ENCODE assay signal across 16 cellular contexts in genomic region chr13:109160357-109160756, GRCh38.
DNase-seq lines count a peak whose midpoint lies in the region; ATAC-seq and TF ChIP-seq lines count a peak whose summit lies in the region.
"Had no signal": no experiment of that assay in that cellular context is flagged by ENCODE, and none has a peak within 500 bp of the region (broad histone marks: within the 10 kb centered on the region; RNA-seq: fewer than 3 reads in every experiment).

No MANE protein-coding gene starts in this region.

- POLR2A ChIA-PET in activated B cell treated with CpG ODN at 0.5 μM for 24 hours (lab: Charles Lee) = no interaction called here

- intact Hi-C loops in activated B cell treated with CpG ODN at 0.5 μM for 24 hours (cut with micrococcal nuclease) = loop anchor here (5.0 kb wide), 1 partner anchor 57 kb away; no protein-coding TSS in a partner anchor

- DNase-seq in activated B cell treated with CpG ODN at 0.5 μM for 24 hours = no peak
- DNase-seq in NCI-H1694 treated with DMSO at 0.1 percent for 48 hours (lab: John Stamatoyannopoulos, UW) = no peak
- no peak for DNase-seq in NCI-H128 (lab: John Stamatoyannopoulos, UW; ENCODE audit: unreplicated experiment)
- DNase-seq in activated CD8-positive, alpha-beta memory T cell treated with anti-CD3 and anti-CD28 coated beads, Interleukin-2, amount 10 ng/mL, durations not matched to agents 7 days and 5 days = no peak
- no peak for DNase-seq in NCI-H446 (lab: John Stamatoyannopoulos, UW)
- DNase-seq: activated CD4-positive, alpha-beta T cell treated with anti-CD3 and anti-CD28 coated beads, Interleukin-2, amount 50 U/mL, for 48 hours; Caco-2; colonic mucosa; foreskin fibroblast; left cardiac atrium; NCI-H526; nephron progenitor cell had no signal

- H3K9me3 Mint-ChIP-seq in activated B cell treated with CpG ODN at 0.5 μM for 24 hours = no peaks in the 10 kb centered on the region
- H3K9me3 Mint-ChIP-seq in activated CD8-positive, alpha-beta memory T cell treated with anti-CD3 and anti-CD28 coated beads, Interleukin-2, amount 10 ng/mL, durations not matched to agents 7 days and 5 days (ENCODE audit: low read depth) = no peaks in the 10 kb centered on the region
- H3K9me3 Mint-ChIP-seq: activated naive CD4-positive, alpha-beta T cell treated with anti-CD3 and anti-CD28 coated beads, Interleukin-2, amount 50 U/mL, for 72 hours; nephron progenitor cell had no signal

- peak overlapping the region; percentile 25 for H3K4me3 Mint-ChIP-seq in activated B cell treated with CpG ODN at 0.5 μM for 24 hours
- no peak overlapping the region for H3K4me3 Mint-ChIP-seq in activated CD8-positive, alpha-beta memory T cell treated with anti-CD3 and anti-CD28 coated beads, Interleukin-2, amount 10 ng/mL, durations not matched to agents 7 days and 5 days
- H3K4me3 Mint-ChIP-seq: nephron progenitor cell had no signal

- H3K27me3 Mint-ChIP-seq in activated B cell treated with CpG ODN at 0.5 μM for 24 hours = peaks cover 25% of the 10 kb centered on the region
- peaks cover 15% of the 10 kb centered on the region for H3K27me3 Mint-ChIP-seq in activated CD8-positive, alpha-beta memory T cell treated with anti-CD3 and anti-CD28 coated beads, Interleukin-2, amount 10 ng/mL, durations not matched to agents 7 days and 5 days

- CTCF ChIA-PET in activated B cell treated with CpG ODN at 0.5 μM for 24 hours (lab: Charles Lee) = no interaction called here
- CTCF ChIA-PET in activated CD8-positive, alpha-beta memory T cell treated with anti-CD3 and anti-CD28 coated beads, Interleukin-2, amount 10 ng/mL, durations not matched to agents 7 days and 5 days (lab: Charles Lee) = no interaction called here

- no peak for TF ChIP-seq CTCF in activated B cell treated with CpG ODN at 0.5 μM for 24 hours (IDR thresholded peaks at IDR 0.05)

- H3K4me1 Mint-ChIP-seq in activated B cell treated with CpG ODN at 0.5 μM for 24 hours = peaks cover 40% of the 10 kb centered on the region
- H3K4me1 Mint-ChIP-seq in activated CD8-positive, alpha-beta memory T cell treated with anti-CD3 and anti-CD28 coated beads, Interleukin-2, amount 10 ng/mL, durations not matched to agents 7 days and 5 days = peaks cover 21% of the 10 kb centered on the region

- no peaks in the 10 kb centered on the region for H3K36me3 Mint-ChIP-seq in activated B cell treated with CpG ODN at 0.5 μM for 24 hours (ENCODE audit: low read depth)
- no peaks in the 10 kb centered on the region for H3K36me3 Mint-ChIP-seq in activated CD8-positive, alpha-beta memory T cell treated with anti-CD3 and anti-CD28 coated beads, Interleukin-2, amount 10 ng/mL, durations not matched to agents 7 days and 5 days
- H3K36me3 Mint-ChIP-seq: activated naive CD4-positive, alpha-beta T cell treated with anti-CD3 and anti-CD28 coated beads, Interleukin-2, amount 50 U/mL, for 72 hours had no signal

- ATAC-seq in GM18873 (IDR thresholded peaks at IDR 0.05; ENCODE audit: low FRiP score, unreplicated experiment) (peak; percentile 46), GM21717 (IDR thresholded peaks at IDR 0.05; ENCODE audit: unreplicated experiment) (peak; percentile 37), HG03139 (IDR thresholded peaks at IDR 0.05; ENCODE audit: unreplicated experiment) (peak; percentile 41), activated B cell treated with CpG ODN at 0.5 μM for 24 hours (ENCODE audit: low read depth) (no peak)
- ATAC-seq in activated CD8-positive, alpha-beta memory T cell treated with anti-CD3 and anti-CD28 coated beads, Interleukin-2, amount 10 ng/mL, durations not matched to agents 7 days and 5 days = no peak
- ATAC-seq: activated naive CD4-positive, alpha-beta T cell treated with anti-CD3 and anti-CD28 coated beads, Interleukin-2, amount 50 U/mL, for 72 hours; left cardiac atrium had no signal

- H3K27ac Mint-ChIP-seq in activated B cell treated with CpG ODN at 0.5 μM for 24 hours = no peak overlapping the region
- H3K27ac Mint-ChIP-seq in activated CD8-positive, alpha-beta memory T cell treated with anti-CD3 and anti-CD28 coated beads, Interleukin-2, amount 10 ng/mL, durations not matched to agents 7 days and 5 days = no peak overlapping the region
- H3K27ac Mint-ChIP-seq: activated naive CD4-positive, alpha-beta T cell treated with anti-CD3 and anti-CD28 coated beads, Interleukin-2, amount 50 U/mL, for 72 hours; nephron progenitor cell had no signal

Comparison
In these comparisons a context has a peak if more than half of its experiments do, and no peak if none do; other contexts are left out.
1. ATAC-seq: peak in GM18873 (single experiment), GM21717 (single experiment) and HG03139 (single experiment); none in activated B cell treated with CpG ODN at 0.5 μM for 24 hours (single experiment) and activated CD8-positive, alpha-beta memory T cell treated with anti-CD3 and anti-CD28 coated beads, Interleukin-2, amount 10 ng/mL, durations not matched to agents 7 days and 5 days (single experiment).